ENCODE assay signal across 1 cellular context in the genomic region with DNA sequence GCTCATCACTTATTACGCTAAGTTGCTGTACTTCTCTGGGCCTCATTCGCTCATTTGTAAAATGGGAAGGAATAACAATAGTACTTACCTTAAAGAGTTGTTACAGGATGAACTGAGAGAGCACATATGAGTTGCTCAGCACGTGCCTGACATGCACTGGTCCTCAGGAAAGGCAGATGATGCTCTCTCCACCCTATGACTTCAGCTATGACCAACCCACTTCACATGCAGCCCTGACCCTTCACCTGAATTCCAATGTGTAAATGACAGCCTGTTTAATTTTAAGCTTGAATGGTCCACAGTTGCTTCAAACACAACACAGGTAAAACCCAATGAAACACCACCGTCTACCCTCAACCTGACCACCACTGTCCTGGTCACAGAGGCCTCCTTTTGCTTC.
TF ChIP-seq lines count a peak whose summit lies in the region.

No MANE protein-coding gene starts in this region.

TF ChIP-seq in IMR-90, 13 proteins besides CTCF, POLR2A, EP300 and RAD21 (continued from another document):
- TF ChIP-seq, protein P1, sequence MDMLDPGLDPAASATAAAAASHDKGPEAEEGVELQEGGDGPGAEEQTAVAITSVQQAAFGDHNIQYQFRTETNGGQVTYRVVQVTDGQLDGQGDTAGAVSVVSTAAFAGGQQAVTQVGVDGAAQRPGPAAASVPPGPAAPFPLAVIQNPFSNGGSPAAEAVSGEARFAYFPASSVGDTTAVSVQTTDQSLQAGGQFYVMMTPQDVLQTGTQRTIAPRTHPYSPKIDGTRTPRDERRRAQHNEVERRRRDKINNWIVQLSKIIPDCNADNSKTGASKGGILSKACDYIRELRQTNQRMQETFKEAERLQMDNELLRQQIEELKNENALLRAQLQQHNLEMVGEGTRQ (IDR thresholded peaks at IDR 0.05; ENCODE audit: low read depth, low read length) = peak; percentile 51; the same call in 1 of the 2 replicates
TF ChIP-seq in IMR-90: peak in this region for 2.
